ENCODE assay signal across 14 cellular contexts in the genomic region with DNA sequence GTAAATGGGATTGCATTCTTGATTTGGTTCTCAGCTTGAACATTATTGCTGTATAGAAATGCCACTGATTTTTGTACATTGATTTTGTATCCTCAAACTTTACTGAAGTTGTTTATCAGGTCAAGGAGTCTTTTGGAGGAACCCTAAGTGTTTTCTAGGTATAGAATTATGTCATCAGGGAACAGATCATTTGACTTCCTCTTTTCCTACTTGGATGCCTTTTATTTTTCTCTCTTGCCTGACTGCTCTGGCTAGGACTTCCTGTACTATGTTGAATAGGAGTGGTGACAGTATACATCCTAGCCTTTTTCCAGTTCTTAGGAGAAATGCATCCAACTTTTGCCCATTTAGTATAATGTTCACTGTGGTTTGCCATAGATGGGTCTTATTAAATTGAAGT.
"Had no signal": no experiment of that assay in that cellular context is flagged by ENCODE, and none has a peak within 500 bp of the region (broad histone marks: within the 10 kb centered on the region; RNA-seq: fewer than 3 reads in every experiment).

No MANE protein-coding gene starts in this region.

- DNase-seq: effector CD8-positive, alpha-beta T cell; endodermal cell; foreskin keratinocyte; heart left ventricle; kidney; right lobe of liver; small intestine; stimulated activated CD4-positive, alpha-beta T cell treated with anti-CD3 and anti-CD28 coated beads, Interleukin-15, amount 100 ng/mL, for 24 hours; stimulated activated CD4-positive, alpha-beta T cell treated with anti-CD3 and anti-CD28 coated beads, Interleukin-2, amount 100 ng/mL, for 48 hours; stimulated activated CD8-positive, alpha-beta memory T cell treated with anti-CD3 and anti-CD28 coated beads, Interleukin-4, amount 100 ng/mL, for 48 hours; stimulated activated naive CD4-positive, alpha-beta T cell treated with Interleukin-2 at 50 U/mL for 16 hours; stomach; thyroid gland; trophoblast cell had no signal
